Comparison of ENCODE assay signal across 8 cellular contexts in the genomic region with DNA sequence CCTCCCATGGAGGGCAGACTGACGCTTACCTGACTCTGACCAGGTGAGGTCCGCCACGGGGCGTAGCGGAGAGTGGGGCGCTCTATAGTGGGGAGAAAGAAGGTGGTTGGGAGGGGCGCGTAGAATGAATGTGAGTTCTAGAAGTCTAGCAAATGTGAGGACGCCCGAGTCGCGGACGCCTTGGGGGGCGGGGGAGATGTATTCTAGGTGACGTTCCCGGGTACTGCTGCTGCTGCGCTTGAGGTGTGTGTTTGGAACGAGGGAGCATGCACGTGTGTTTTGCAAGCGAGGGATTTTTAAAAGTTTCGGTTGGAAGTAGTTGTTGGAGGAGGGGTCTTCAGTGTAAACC. TPM values are rescaled to one million over a fixed set of nuclear protein-coding genes. Genes with fewer than 3 reads are reported as not detected.
DNase-seq lines count a peak whose midpoint lies in the region; ATAC-seq, FAIRE-seq and TF ChIP-seq lines count a peak whose summit lies in the region.

No MANE protein-coding gene starts in this region.

- H3K4me3 ChIP-seq in DND-41 (ENCODE audit: low read depth in 1 of 2, low read length in 2 of 2) (peak overlapping the region; percentile 98 to 99), K562 (peak overlapping the region; percentile 98), kidney epithelial cell (ENCODE audit: low read depth, low read length) (peak overlapping the region; percentile 100)

- H3K79me2 ChIP-seq in DND-41 (ENCODE audit: insufficient read depth, low read length) (peaks cover 61% of the 10 kb centered on the region), K562 (ENCODE audit: control insufficient read depth, insufficient read depth, low read length) (peaks cover 58% of the 10 kb centered on the region)

- H3K4me2 ChIP-seq in DND-41 (ENCODE audit: insufficient read depth, low read length) (peak overlapping the region; percentile 70), K562 (ENCODE audit: insufficient read depth, low read length) (peak overlapping the region; percentile 96)

- TF ChIP-seq RAD21 in K562 (CRISPR knock-in tag; conservative IDR thresholded peaks at IDR 0.05 in 1 of 2, IDR thresholded peaks at IDR 0.05 in 1 of 2), result no peak

- peaks cover 22% of the 10 kb centered on the region for H3K4me1 Mint-ChIP-seq in T-helper 1 cell treated with Interleukin-12 subunit alpha and Interleukin-12 subunit beta and Interleukin-4 antibody, amounts not matched to agents 30 μg/mL and 1 μg/mL, for 36 hours (ENCODE audit: low read depth)

- TF ChIP-seq POLR2A in K562 (conservative IDR thresholded peaks at IDR 0.05), result no peak

- H4K20me1 ChIP-seq in DND-41 (ENCODE audit: insufficient read depth, low read length), result peaks cover 28% of the 10 kb centered on the region
- no peaks in the 10 kb centered on the region; the same call in 1 of the 2 replicates for H4K20me1 ChIP-seq in K562 (replicated peaks; ENCODE audit: control insufficient read depth, insufficient read depth, low read length)

- no peaks in the 10 kb centered on the region for H3K9me3 Mint-ChIP-seq in T-helper 1 cell treated with Interleukin-12 subunit alpha and Interleukin-12 subunit beta and Interleukin-4 antibody, amounts not matched to agents 30 μg/mL and 1 μg/mL, for 36 hours

- ATAC-seq in DND-41 (ENCODE audit: insufficient read depth, low read depth), result peak; percentile 48
- ATAC-seq in GM21390 (IDR thresholded peaks at IDR 0.05; ENCODE audit: unreplicated experiment), result peak; percentile 46
- ATAC-seq in K562, result peak; percentile 69

- DNase-seq in DND-41 (peak; percentile 62), HTR-8/SVneo (ENCODE audit: insufficient read length, low spot score) (peak; percentile 31), K562 (ENCODE audit: extremely low read depth in 1 of 4, low spot score in 3 of 4) (peak in 2 of 4 experiments; percentile 67 to 77), kidney epithelial cell (ENCODE audit: low read depth) (no peak), cortex of kidney (lab: John Stamatoyannopoulos, UW) (no peak)
- peak; percentile 48 for DNase-seq in stimulated activated CD4-positive, alpha-beta T cell treated with anti-CD3 and anti-CD28 coated beads, Interleukin-4, amount 100 ng/mL, for 24 hours

- peak overlapping the region; percentile 90 for H3K4me3 Mint-ChIP-seq in T-helper 1 cell treated with Interleukin-12 subunit alpha and Interleukin-12 subunit beta and Interleukin-4 antibody, amounts not matched to agents 30 μg/mL and 1 μg/mL, for 36 hours

- TF ChIP-seq CTCF in DND-41 (IDR thresholded peaks at IDR 0.05; ENCODE audit: borderline replicate concordance, extremely low read depth, low read length, poor library complexity, severe bottlenecking), result no peak
- TF ChIP-seq CTCF in K562 (IDR thresholded peaks at IDR 0.05 in 2 of 3, conservative IDR thresholded peaks at IDR 0.05 in 1 of 3; ENCODE audit: insufficient read depth in 2 of 3, low read depth in 1 of 3, low read length in 3 of 3), result no peak
- TF ChIP-seq CTCF in kidney epithelial cell (IDR thresholded peaks at IDR 0.05; ENCODE audit: insufficient read depth, low read length, poor library complexity, severe bottlenecking), result no peak

- H3K9ac ChIP-seq in DND-41 (ENCODE audit: low read depth, low read length) (peak overlapping the region; percentile 94), K562 (ENCODE audit: insufficient read depth in 1 of 2, low read depth in 2 of 2, low read length in 2 of 2) (peak overlapping the region; percentile 96 to 100)

- WGBS in K562 (ENCODE audit: insufficient coverage, low coverage, missing lambda C conversion rate), result under 1% methylated on average over 21 of the region's 21 CpGs

- TF ChIP-seq EP300 in K562 (IDR thresholded peaks at IDR 0.05; ENCODE audit: low read length), result no peak

- no peak for FAIRE-seq in HTR-8/SVneo (lab: Jason Lieb, UNC)
- FAIRE-seq in K562 (lab: Jason Lieb, UNC), result no peak

- no TSS peak for BruUV-seq in K562 (replicated peaks; lab: Mats Ljungman, UMichigan)

- POLR2A ChIA-PET in K562 (lab: Yijun Ruan, JAX), result interaction anchor here (0.6 to 2.2 kb wide), 3 partner anchors 8 to 33 kb away, joined by 3 to 14 read pairs (median 9); no protein-coding TSS in a partner anchor

- peaks cover 38% of the 10 kb centered on the region for H3K4me1 ChIP-seq in DND-41 (ENCODE audit: insufficient read depth, low read length)
- peaks cover 6 to 16% of the 10 kb centered on the region in 2 experiments; a peak in 4 of 5 replicates for H3K4me1 ChIP-seq in K562 (replicated peaks in 1 of 2; ENCODE audit: control insufficient read depth in 2 of 2, insufficient read depth in 2 of 2, low read length in 2 of 2)

- H3K9me3 ChIP-seq in DND-41 (ENCODE audit: insufficient read depth, low read length, severe bottlenecking), result no peaks in the 10 kb centered on the region
- no peaks in the 10 kb centered on the region for H3K9me3 ChIP-seq in K562 (replicated peaks; ENCODE audit: control insufficient read depth, insufficient read depth, low read depth, low read length)

- H3K27me3 ChIP-seq in DND-41 (ENCODE audit: insufficient read depth, low read length, poor library complexity) (no peaks in the 10 kb centered on the region), K562 (ENCODE audit: control insufficient read depth in 2 of 2, insufficient read depth in 2 of 2, low read length in 2 of 2) (no peaks in the 10 kb centered on the region), kidney epithelial cell (ENCODE audit: control insufficient read depth, insufficient read depth, low read length) (no peaks in the 10 kb centered on the region)

- H2AFZ ChIP-seq in DND-41 (ENCODE audit: low read depth, low read length), result peak overlapping the region; percentile 98
- H2AFZ ChIP-seq in K562 (ENCODE audit: low read depth, low read length), result peak overlapping the region; percentile 92

- CTCF ChIA-PET in K562 (lab: Yijun Ruan, JAX; ENCODE audit: low intra/inter-chr PET ratio), result no interaction called here

- H3K36me3 Mint-ChIP-seq in T-helper 1 cell treated with Interleukin-12 subunit alpha and Interleukin-12 subunit beta and Interleukin-4 antibody, amounts not matched to agents 30 μg/mL and 1 μg/mL, for 36 hours (ENCODE audit: low read depth), result peaks cover 16% of the 10 kb centered on the region

- H3K27ac Mint-ChIP-seq in T-helper 1 cell treated with Interleukin-12 subunit alpha and Interleukin-12 subunit beta and Interleukin-4 antibody, amounts not matched to agents 30 μg/mL and 1 μg/mL, for 36 hours, result peak overlapping the region; percentile 80

- intact Hi-C loops in K562 (cut with micrococcal nuclease), result loop anchor here (1.0 kb wide), 2 partner anchors 121 to 149 kb away; a partner anchor contains a TSS

- H3K9me1 ChIP-seq in K562 (ENCODE audit: control insufficient read depth, insufficient read depth, low read length), result no peaks in the 10 kb centered on the region

- peaks cover 37% of the 10 kb centered on the region for H3K36me3 ChIP-seq in DND-41 (ENCODE audit: insufficient read depth, low read length)
- H3K36me3 ChIP-seq in K562 (ENCODE audit: control insufficient read depth, insufficient read depth, low read length), result peaks cover 43% of the 10 kb centered on the region
- no peaks in the 10 kb centered on the region for H3K36me3 ChIP-seq in kidney epithelial cell (ENCODE audit: control insufficient read depth, insufficient read depth, low read length)

- in situ Hi-C loops in K562 (cut with MboI), result no loop called here

- H3K27me3 Mint-ChIP-seq in T-helper 1 cell treated with Interleukin-12 subunit alpha and Interleukin-12 subunit beta and Interleukin-4 antibody, amounts not matched to agents 30 μg/mL and 1 μg/mL, for 36 hours (ENCODE audit: low read depth), result no peaks in the 10 kb centered on the region

- H3K27ac ChIP-seq in DND-41 (ENCODE audit: low read length) (peak overlapping the region; percentile 91), K562 (ENCODE audit: extremely low read depth, low read depth, low read length) (peak overlapping the region; percentile 96)

TF ChIP-seq in K562, 482 proteins besides CTCF, POLR2A, EP300 and RAD21 (continues in another document):
- TF ChIP-seq ZNF75A (CRISPR knock-in tag; IDR thresholded peaks at IDR 0.05), result no peak

RNA-seq across cellular contexts. Expression of a gene that starts 0.8 kb away (rescaled TPM):
- 125 and 339 TPM in 2 replicates for total RNA-seq in K562 (2011; cell fraction: chromatin; rRNA removed; ENCODE audit: low replicate concordance)
- 42.2 and 56.6 TPM in 2 replicates for total RNA-seq in K562 (2011; cell fraction: nucleolus; rRNA removed)
- total RNA-seq in K562 (2011; cell fraction: nucleoplasm; rRNA removed), result 119 and 205 TPM in 2 replicates
- total RNA-seq in K562 (2014; rRNA removed) (54.5 and 55.2 TPM in 2 replicates), K562 (2014; rRNA removed; fragmentation: Illumina TruSeq; extraction: Trizol) (105 and 121 TPM in 2 replicates), K562 (2015; rRNA removed; fragmentation: Illumina TruSeq; extraction: Trizol) (99.6 and 109 TPM in 2 replicates), K562 (2021) (90.2 and 94.5 TPM in 2 replicates), kidney epithelial cell (26.6 and 32.6 TPM in 2 replicates)
- polyA plus RNA-seq in K562 (2011; rRNA removed) (33.1 and 44.2 TPM in 2 replicates), K562 (2014; fragmentation: Illumina TruSeq; extraction: Trizol) (37.7 and 42.1 TPM in 2 replicates), K562 (2014; fragmentation: Nextera tagmentation; extraction: Ambion mirVana) (10 to 100 TPM; 11.0 to 15.4 TPM), K562 (2014; rRNA removed) (20.4 and 23.3 TPM in 2 replicates)
- polyA plus RNA-seq in K562 (2011; cell fraction: cytosol; rRNA removed), result 6.4 and 12.7 TPM in 2 replicates
- polyA plus RNA-seq in K562 (2011; cell fraction: nucleus; rRNA removed), result 48.9 and 51.6 TPM in 2 replicates
- 20.0 and 20.4 TPM in 2 replicates for polyA plus RNA-seq in K562 (2012)
- 236 and 268 TPM in 2 replicates for polyA minus RNA-seq in K562 (2011; rRNA and poly(A)+ RNA removed)
- polyA minus RNA-seq in K562 (2011; cell fraction: cytosol; rRNA and poly(A)+ RNA removed), result 49.4 and 73.9 TPM in 2 replicates
- 95.9 and 175 TPM in 2 replicates for polyA minus RNA-seq in K562 (2011; cell fraction: nucleus; rRNA and poly(A)+ RNA removed)

RNA-seq across cellular contexts. Expression of a gene that starts 53.1 kb away (rescaled TPM):
- total RNA-seq in K562 (2011; cell fraction: chromatin; rRNA removed; ENCODE audit: low replicate concordance), result not detected in 2 replicates
- total RNA-seq in K562 (2011; cell fraction: nucleolus; rRNA removed), result not detected in 2 replicates
- total RNA-seq in K562 (2011; cell fraction: nucleoplasm; rRNA removed), result not detected in 2 replicates
- total RNA-seq in K562 (2014; rRNA removed), result not detected in 2 replicates
- total RNA-seq in K562 (2014; rRNA removed; fragmentation: Illumina TruSeq; extraction: Trizol), result not detected in 2 replicates
- total RNA-seq in K562 (2015; rRNA removed; fragmentation: Illumina TruSeq; extraction: Trizol), result not detected in 2 replicates
- total RNA-seq in K562 (2021), result not detected in 2 replicates
- polyA plus RNA-seq in K562 (2011; rRNA removed), result not detected in 2 replicates
- polyA plus RNA-seq in K562 (2011; cell fraction: cytosol; rRNA removed), result not detected in 2 replicates
- not detected in 2 replicates for polyA plus RNA-seq in K562 (2011; cell fraction: nucleus; rRNA removed)
- polyA plus RNA-seq in K562 (2012), result 0.11 and 0.16 TPM in 2 replicates
- polyA plus RNA-seq in K562 (2014; fragmentation: Illumina TruSeq; extraction: Trizol), result 0.07 and 0.32 TPM in 2 replicates
- under 1 TPM; 0.08 to 0.28 TPM for polyA plus RNA-seq in K562 (2014; fragmentation: Nextera tagmentation; extraction: Ambion mirVana)
- polyA plus RNA-seq in K562 (2014; rRNA removed), result not detected in 2 replicates
- not detected in 2 replicates for polyA minus RNA-seq in K562 (2011; rRNA and poly(A)+ RNA removed)
- polyA minus RNA-seq in K562 (2011; cell fraction: cytosol; rRNA and poly(A)+ RNA removed), result not detected in 2 replicates
- polyA minus RNA-seq in K562 (2011; cell fraction: nucleus; rRNA and poly(A)+ RNA removed), result not detected in 2 replicates
- total RNA-seq in kidney epithelial cell, result 0.96 and 2.3 TPM in 2 replicates

Comparison
In these comparisons a context has a peak if more than half of its experiments do, and no peak if none do; other contexts are left out.
1. DNase-seq: peak in DND-41 (single experiment), HTR-8/SVneo (single experiment) and stimulated activated CD4-positive, alpha-beta T cell treated with anti-CD3 and anti-CD28 coated beads, Interleukin-4, amount 100 ng/mL, for 24 hours (single experiment); none in kidney epithelial cell (single experiment) and cortex of kidney (single experiment).
2. Peak in every context shown above with its lines, with median percentiles within 50 percentile points of each other: ATAC-seq and H3K4me3 ChIP-seq.